In the genomic region with DNA sequence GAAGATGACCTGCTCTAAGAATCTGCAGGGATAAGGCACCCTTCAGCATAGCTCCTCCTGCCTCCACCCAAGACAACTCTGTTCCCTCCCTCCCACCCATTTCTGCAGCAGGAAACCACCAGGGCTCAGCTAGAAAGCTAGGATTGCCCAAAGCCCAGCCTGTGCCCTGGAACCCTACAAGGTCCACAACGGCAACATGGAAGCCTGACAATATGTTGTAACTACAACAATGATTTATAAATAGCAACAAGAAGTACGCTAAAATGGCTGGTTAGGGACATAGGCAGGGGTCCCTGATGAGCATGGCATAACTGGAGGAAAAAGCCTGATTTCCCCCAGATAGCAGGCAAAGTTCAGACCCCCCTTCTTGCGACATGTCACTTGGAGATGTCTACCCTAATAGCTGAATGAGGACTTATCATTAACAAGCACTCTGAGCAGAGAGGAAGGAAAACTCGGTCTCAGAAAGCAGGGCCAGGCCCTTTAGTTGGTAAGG, we compare ENCODE assay signal across 10 cellular contexts. TPM values are rescaled to one million over a fixed set of nuclear protein-coding genes. Genes with fewer than 3 reads are reported as not detected.
A peak's percentile ranks its signal among the peaks of the same experiment; 100 is the strongest.
DNase-seq lines count a peak whose midpoint lies in the region; ATAC-seq, FAIRE-seq and TF ChIP-seq lines count a peak whose summit lies in the region.
"Had no signal": no experiment of that assay in that cellular context is flagged by ENCODE, and none has a peak within 500 bp of the region (broad histone marks: within the 10 kb centered on the region; RNA-seq: fewer than 3 reads in every experiment).

No MANE protein-coding gene starts in this region.

- TF ChIP-seq CTCF in GM12865 (IDR thresholded peaks at IDR 0.05; ENCODE audit: insufficient read depth, low read depth, low read length, missing control alignments) (no peak), NB4 (IDR thresholded peaks at IDR 0.05; ENCODE audit: low read depth, low read length) (no peak), H1 (IDR thresholded peaks at IDR 0.05; ENCODE audit: control extremely low read depth in 1 of 3, insufficient read depth in 1 of 3, low read depth in 1 of 3, low read length in 3 of 3) (no peak), gastrocnemius medialis (IDR thresholded peaks at IDR 0.05 in 4 of 5, conservative IDR thresholded peaks at IDR 0.05 in 1 of 5) (no peak), body of pancreas (IDR thresholded peaks at IDR 0.05) (no peak)

- H3K4me3 ChIP-seq in GM12865 (ENCODE audit: low read depth, low read length) (peak overlapping the region; percentile 36), NB4 (ENCODE audit: low read depth, low read length) (peak overlapping the region; percentile 29), H1 (ENCODE audit: extremely low read depth in 1 of 4, insufficient read depth in 2 of 4, low read depth in 3 of 4, low read length in 4 of 4) (no peak overlapping the region), gastrocnemius medialis (no peak overlapping the region), body of pancreas (no peak overlapping the region)

- H2BK15ac ChIP-seq in H1 (ENCODE audit: low read length), result peak overlapping the region; percentile 97; the same call in 1 of the 2 replicates

- POLR2A ChIA-PET in H1 (lab: Charles Lee; ENCODE audit: partially characterized antibody), result interaction anchor here (0.8 to 2.6 kb wide), 9 partner anchors 11 to 51 kb away, joined by 3 to 9 read pairs (median 4); no protein-coding TSS in a partner anchor

- TF ChIP-seq EP300 in H1 (IDR thresholded peaks at IDR 0.05; ENCODE audit: borderline replicate concordance in 1 of 2, low read depth in 2 of 2, low read length in 2 of 2), result no peak

- no peak for DNase-seq in GM12865 (ENCODE audit: low read depth)
- DNase-seq in NB4 (ENCODE audit: low read depth), result peak; percentile 84
- no peak for DNase-seq in H1 (ENCODE audit: low read depth in 1 of 2, low spot score in 2 of 2)
- DNase-seq in gastrocnemius medialis, result no peak
- no peak for DNase-seq in body of pancreas
- no peak for DNase-seq in caudate nucleus (lab: John Stamatoyannopoulos, UW)
- DNase-seq in activated T-cell treated with anti-CD3 and anti-CD28 coated beads, Interleukin-2, amount 50 U/mL, for 4 hours, result no peak
- DNase-seq: activated CD4-positive, alpha-beta T cell treated with anti-CD3 and anti-CD28 coated beads for 1 hour; NCI-H510A treated with DMSO at 0.1 percent for 48 hours had no signal

- TF ChIP-seq POLR2A in NB4 (IDR thresholded peaks at IDR 0.05; ENCODE audit: extremely low read depth, insufficient read length), result no peak
- TF ChIP-seq POLR2A in H1 (IDR thresholded peaks at IDR 0.05; ENCODE audit: control extremely low read depth in 1 of 2, low read depth in 2 of 2, low read length in 2 of 2), result no peak
- TF ChIP-seq POLR2A in gastrocnemius medialis (IDR thresholded peaks at IDR 0.05), result no peak
- no peak for TF ChIP-seq POLR2A in body of pancreas (IDR thresholded peaks at IDR 0.05)

- TF ChIP-seq RAD21 in H1 (IDR thresholded peaks at IDR 0.05 in 1 of 2, conservative IDR thresholded peaks at IDR 0.05 in 1 of 2; ENCODE audit: low read depth in 2 of 2, low read length in 2 of 2), result no peak

- H2BK20ac ChIP-seq in H1 (ENCODE audit: low read length), result no peak overlapping the region

- no peak overlapping the region for H3K14ac ChIP-seq in H1 (ENCODE audit: insufficient read length)

- no peaks in the 10 kb centered on the region for H4K20me1 ChIP-seq in H1 (replicated peaks in 1 of 2; ENCODE audit: control insufficient read depth in 1 of 2, insufficient read depth in 2 of 2, low read length in 2 of 2)

- H3K79me2 ChIP-seq in H1 (ENCODE audit: control insufficient read depth in 1 of 2, insufficient read depth in 2 of 2, low read length in 2 of 2), result peaks cover 0 to 67% of the 10 kb centered on the region in 2 experiments; a peak in 3 of 4 replicates

- no peak overlapping the region; a peak in 2 of 4 replicates for H3K4me2 ChIP-seq in H1 (ENCODE audit: insufficient read depth in 1 of 2, low read depth in 2 of 2, low read length in 2 of 2)

- H2BK5ac ChIP-seq in H1 (ENCODE audit: low read depth, low read length), result peak overlapping the region; percentile 78; the same call in 1 of the 2 replicates

- peaks cover 35 to 47% (median 38%) of the 10 kb centered on the region in 4 experiments for H3K4me1 ChIP-seq in H1 (replicated peaks in 1 of 4; ENCODE audit: control insufficient read depth in 3 of 4, insufficient read depth in 4 of 4, low read length in 3 of 4)
- H3K4me1 ChIP-seq in gastrocnemius medialis, result peaks cover 94 to 95% of the 10 kb centered on the region in 2 donors
- peaks cover 36% of the 10 kb centered on the region for H3K4me1 ChIP-seq in body of pancreas

- H3K56ac ChIP-seq in H1 (replicated peaks; ENCODE audit: insufficient read length, low read depth, low read length), result no peak overlapping the region

- intact Hi-C loops in gastrocnemius medialis (cut with DNase I; ENCODE audit: low total_unique reads), result no loop called here
- intact Hi-C loops in body of pancreas (cut with DNase I), result no loop called here

- no peak overlapping the region for H3K4ac ChIP-seq in H1 (replicated peaks; ENCODE audit: insufficient read length, low read depth, low read length)

- peaks cover 9% of the 10 kb centered on the region for H3K79me1 ChIP-seq in H1 (ENCODE audit: low read depth, low read length)

- WGBS in H1 (ENCODE audit: extremely low coverage in 1 of 2, insufficient coverage in 1 of 2, insufficient read length in 1 of 2, insufficient replicate concordance in 2 of 2, low coverage in 1 of 2, low lambda C conversion rate in 2 of 2, missing lambda C conversion rate in 1 of 2), 2 experiments, result 74% methylated on average over 4 of the region's 4 CpGs; no CpG with 5 or more reads in 1 of the 2 experiments
- WGBS in body of pancreas, 2 donors, result 63 to 67% methylated on average over 4 of the region's 4 CpGs

- no peak overlapping the region; the same call in 1 of the 2 replicates for H3K18ac ChIP-seq in H1 (ENCODE audit: extremely low read depth, low read length)

- H2BK120ac ChIP-seq in H1 (replicated peaks; ENCODE audit: low read depth, low read length), result no peak overlapping the region

- H3K27ac ChIP-seq in H1 (ENCODE audit: low read depth, low read length), result 0 out of 2 replicates have a peak overlapping the region, but pooled peaks have one; percentile 30
- peak overlapping the region; percentile 27 to 68 (median 51) for H3K27ac ChIP-seq in gastrocnemius medialis
- no peak overlapping the region for H3K27ac ChIP-seq in body of pancreas
- no peak overlapping the region for H3K27ac ChIP-seq in caudate nucleus (ENCODE audit: low read depth, low read length)

- H3K23me2 ChIP-seq in H1 (ENCODE audit: low read depth, low read length), result no peaks in the 10 kb centered on the region

- H2AK5ac ChIP-seq in H1 (ENCODE audit: low read depth, low read length), result no peak overlapping the region

- in situ Hi-C loops in gastrocnemius medialis (cut with MboI; ENCODE audit: low sequenced_read_pairs in 4 of 4), result no loop called here

- no peak overlapping the region for H3K23ac ChIP-seq in H1 (ENCODE audit: insufficient read length)

- H2AFZ ChIP-seq in H1 (ENCODE audit: low read length), result no peak overlapping the region

- H2BK12ac ChIP-seq in H1 (ENCODE audit: low read depth, low read length), result peak overlapping the region; percentile 84; the same call in 1 of the 2 replicates

- H3K9me3 Mint-ChIP-seq in activated T-cell treated with anti-CD3 and anti-CD28 coated beads, Interleukin-2, amount 50 U/mL, for 4 hours, result no peaks in the 10 kb centered on the region

- no peak overlapping the region for H3K4me3 Mint-ChIP-seq in activated T-cell treated with anti-CD3 and anti-CD28 coated beads, Interleukin-2, amount 50 U/mL, for 4 hours

- no peak overlapping the region for H4K5ac ChIP-seq in H1 (ENCODE audit: insufficient read length, low read depth, low read length)

- H3K27me3 Mint-ChIP-seq in activated T-cell treated with anti-CD3 and anti-CD28 coated beads, Interleukin-2, amount 50 U/mL, for 4 hours (ENCODE audit: low read depth), result no peaks in the 10 kb centered on the region

- no peak for FAIRE-seq in H1 (lab: Jason Lieb, UNC)

- H3K36me3 ChIP-seq in H1 (ENCODE audit: control insufficient read depth in 2 of 4, insufficient read depth in 4 of 4, low read length in 3 of 4) (peaks cover 0 to 5% (median 0%) of the 10 kb centered on the region in 4 experiments; a peak in 3 of 8 replicates), gastrocnemius medialis (no peaks in the 10 kb centered on the region), body of pancreas (replicated peaks in 1 of 2; ENCODE audit: insufficient read depth in 1 of 2, low read depth in 2 of 2) (no peaks in the 10 kb centered on the region)

- H3K27me3 ChIP-seq in H1 (replicated peaks in 1 of 4; ENCODE audit: control insufficient read depth in 3 of 4, extremely low read depth in 1 of 4, insufficient read depth in 3 of 4, low read length in 3 of 4) (no peaks in the 10 kb centered on the region), gastrocnemius medialis (no peaks in the 10 kb centered on the region), body of pancreas (no peaks in the 10 kb centered on the region)

- no peak overlapping the region; a peak in 2 of 7 replicates for H3K9ac ChIP-seq in H1 (replicated peaks in 1 of 4; ENCODE audit: extremely low read depth in 1 of 4, low read depth in 3 of 4, low read length in 3 of 4)

- H3K36me3 Mint-ChIP-seq in activated T-cell treated with anti-CD3 and anti-CD28 coated beads, Interleukin-2, amount 50 U/mL, for 4 hours (ENCODE audit: insufficient read depth), result peaks cover 5% of the 10 kb centered on the region

- CTCF ChIA-PET in H1 (lab: Charles Lee; ENCODE audit: partially characterized antibody), result interaction anchor here (0.9 to 2.6 kb wide), 9 partner anchors 10 to 38 kb away, joined by 3 to 10 read pairs (median 3); no protein-coding TSS in a partner anchor

- no peak overlapping the region for H4K91ac ChIP-seq in H1 (replicated peaks; ENCODE audit: insufficient read length, low read length)

- no peaks in the 10 kb centered on the region for H3K9me3 ChIP-seq in H1 (ENCODE audit: insufficient read depth in 2 of 2, low read depth in 1 of 2, low read length in 1 of 2)
- H3K9me3 ChIP-seq in gastrocnemius medialis, result no peaks in the 10 kb centered on the region
- H3K9me3 ChIP-seq in body of pancreas, result no peaks in the 10 kb centered on the region

- H4K8ac ChIP-seq in H1 (ENCODE audit: extremely low read depth, insufficient read depth, low read length), result no peak overlapping the region

- ATAC-seq in gastrocnemius medialis, result no peak
- ATAC-seq in body of pancreas, result no peak
- ATAC-seq in activated T-cell treated with anti-CD3 and anti-CD28 coated beads, Interleukin-2, amount 50 U/mL, for 4 hours, result no peak
- no peak for ATAC-seq in HG02623 (IDR thresholded peaks at IDR 0.05; ENCODE audit: unreplicated experiment)

- H3K4me1 Mint-ChIP-seq in activated T-cell treated with anti-CD3 and anti-CD28 coated beads, Interleukin-2, amount 50 U/mL, for 4 hours (ENCODE audit: low read depth), result peaks cover 63% of the 10 kb centered on the region

RNA-seq across cellular contexts. Expression of a gene that starts 6.5 kb away (rescaled TPM):
- 39.3 and 39.7 TPM in 2 replicates for total RNA-seq in H1 (2021; fragmentation: NEBNext Ultra II Directional; extraction: Animal tissue kit (Norgen Biotek cat#: 25700))
- 14.4 and 30.5 TPM in 2 replicates for polyA plus RNA-seq in H1 (2011; rRNA removed)
- 16.9 TPM for polyA plus RNA-seq in H1 (2011; cell fraction: cytosol; rRNA removed)
- polyA plus RNA-seq in H1 (2011; cell fraction: nucleus; rRNA removed), result 28.1 TPM
- polyA plus RNA-seq in H1 (2012, experiment 1 of 2), result 19.3 to 24.6 TPM (median 22.0 TPM) in 4 replicates
- 19.9 TPM for polyA plus RNA-seq in H1 (2012, experiment 2 of 2)
- polyA plus RNA-seq in H1 (2013, experiment 1 of 2), result 26.7 TPM
- 27.0 TPM for polyA plus RNA-seq in H1 (2013, experiment 2 of 2)
- 33.4 and 49.9 TPM in 2 replicates for polyA minus RNA-seq in H1 (2011; rRNA and poly(A)+ RNA removed)
- polyA minus RNA-seq in H1 (2011; cell fraction: cytosol; rRNA and poly(A)+ RNA removed), result 43.4 TPM
- polyA minus RNA-seq in H1 (2011; cell fraction: nucleus; rRNA and poly(A)+ RNA removed), result 43.8 TPM
- total RNA-seq in gastrocnemius medialis (10 to 100 TPM; 12.8 to 27.7 (median 22.1) TPM), body of pancreas (10 to 100 TPM in 1 of 2 donors, 1 to 10 TPM in 1; 9.1 to 11.2 TPM)
- total RNA-seq in activated T-cell treated with anti-CD3 and anti-CD28 coated beads, Interleukin-2, amount 50 U/mL, for 4 hours, result 10 to 100 TPM; 15.0 to 18.1 (median 15.6) TPM

RNA-seq across cellular contexts. Expression of a gene that starts 22.0 kb away (rescaled TPM):
- total RNA-seq in H1 (2021; fragmentation: NEBNext Ultra II Directional; extraction: Animal tissue kit (Norgen Biotek cat#: 25700)), result 3.4 and 4.6 TPM in 2 replicates
- polyA plus RNA-seq in H1 (2011; rRNA removed), result 5.1 and 5.5 TPM in 2 replicates
- 4.4 TPM for polyA plus RNA-seq in H1 (2011; cell fraction: cytosol; rRNA removed)
- polyA plus RNA-seq in H1 (2011; cell fraction: nucleus; rRNA removed), result 16.1 TPM
- 4.1 to 5.8 TPM (median 4.7 TPM) in 4 replicates for polyA plus RNA-seq in H1 (2012, experiment 1 of 2)
- 3.7 TPM for polyA plus RNA-seq in H1 (2012, experiment 2 of 2)
- 2.4 TPM for polyA plus RNA-seq in H1 (2013, experiment 1 of 2)
- 2.2 TPM for polyA plus RNA-seq in H1 (2013, experiment 2 of 2)
- polyA minus RNA-seq in H1 (2011; rRNA and poly(A)+ RNA removed), result 3.7 and 3.9 TPM in 2 replicates
- 5.1 TPM for polyA minus RNA-seq in H1 (2011; cell fraction: cytosol; rRNA and poly(A)+ RNA removed)
- polyA minus RNA-seq in H1 (2011; cell fraction: nucleus; rRNA and poly(A)+ RNA removed), result 3.6 TPM
- total RNA-seq in gastrocnemius medialis (10 to 100 TPM in 2 of 4 donors, 1 to 10 TPM in 2; 8.0 to 13.5 (median 11.1) TPM), body of pancreas (10 to 100 TPM; 15.0 to 28.3 TPM)
- total RNA-seq in activated T-cell treated with anti-CD3 and anti-CD28 coated beads, Interleukin-2, amount 50 U/mL, for 4 hours, result 10 to 100 TPM; 17.7 to 20.5 (median 19.2) TPM

Comparison
In these comparisons a context has a peak if more than half of its experiments do, and no peak if none do; other contexts are left out.
1. H3K4me3 ChIP-seq: peak in GM12865 (single experiment) and NB4 (single experiment); none in H1 (0 of 4), gastrocnemius medialis (0 of 4) and body of pancreas (0 of 2).
2. H3K27ac ChIP-seq: peak in H1 (single experiment) and gastrocnemius medialis (4 of 4); none in body of pancreas (0 of 4) and caudate nucleus (single experiment).